ENCODE assay signal across 8 cellular contexts in genomic region chr11:64251986-64252837, GRCh38. TPM values are rescaled to one million over a fixed set of nuclear protein-coding genes. Genes with fewer than 3 reads are reported as not detected.
DNase-seq lines count a peak whose midpoint lies in the region; ATAC-seq and TF ChIP-seq lines count a peak whose summit lies in the region.

No MANE protein-coding gene starts in this region.

- H3K4me1 Mint-ChIP-seq in Calu3 (ENCODE audit: low read depth, unreplicated experiment) = peaks cover 11% of the 10 kb centered on the region
- peaks cover 18% of the 10 kb centered on the region for H3K4me1 Mint-ChIP-seq in activated T-helper 2 cell treated with anti-CD3 and anti-CD28 coated beads, Interferon-gamma antibody, Interleukin-2, Interleukin-4, amounts not matched to agents 10 μg/mL and 5 μg/mL and 100 μg/mL, durations not matched to agents 14 hours and 24 hours and 36 hours (ENCODE audit: low read depth)

- CTCF ChIA-PET in Calu3 (lab: Charles Lee) = interaction anchor here (0.7 to 1.8 kb wide), 6 partner anchors 11 to 103 kb away, joined by 3 to 16 read pairs (median 6); partner anchors contain the start of gene FKBP2

- ATAC-seq in left cardiac atrium (peak in 1 of 2 donors; percentile 40), sciatic nerve (peak; percentile 22), HG03196 (IDR thresholded peaks at IDR 0.05; ENCODE audit: unreplicated experiment) (no peak), HG03095 (IDR thresholded peaks at IDR 0.05; ENCODE audit: unreplicated experiment) (no peak)

- intact Hi-C loops in Calu3 (cut with micrococcal nuclease; ENCODE audit: unreplicated experiment) (no loop called here), left cardiac atrium (cut with DNase I) (loop anchor here in 1 of 2 donors (5.0 kb wide), 1 partner anchor 50 kb away; the partner anchor contains the start of gene CATSPERZ), sciatic nerve (cut with DNase I) (no loop called here)
- intact Hi-C loops in activated T-helper 2 cell treated with anti-CD3 and anti-CD28 coated beads, Interferon-gamma antibody, Interleukin-2, Interleukin-4, amounts not matched to agents 10 μg/mL and 5 μg/mL and 100 μg/mL, durations not matched to agents 14 hours and 24 hours and 36 hours (cut with micrococcal nuclease) = loop anchor here (1.0 to 2.0 kb wide), 2 partner anchors 17 to 53 kb away; partner anchors contain the start of gene ESRRA

- H3K9me3 ChIP-seq in HUES6 (ENCODE audit: control insufficient read depth, insufficient read depth, low read depth, low read length) = no peaks in the 10 kb centered on the region

- peak overlapping the region; percentile 74 for H3K27ac Mint-ChIP-seq in Calu3 (ENCODE audit: unreplicated experiment)
- peak overlapping the region; percentile 63 for H3K27ac Mint-ChIP-seq in activated T-helper 2 cell treated with anti-CD3 and anti-CD28 coated beads, Interferon-gamma antibody, Interleukin-2, Interleukin-4, amounts not matched to agents 10 μg/mL and 5 μg/mL and 100 μg/mL, durations not matched to agents 14 hours and 24 hours and 36 hours

- H3K9ac ChIP-seq in HUES6 (ENCODE audit: low read length) = peak overlapping the region; percentile 79

- no peak for TF ChIP-seq CTCF in Calu3 (IDR thresholded peaks at IDR 0.05; ENCODE audit: unreplicated experiment)

- H3K36me3 ChIP-seq in HUES6 (ENCODE audit: control insufficient read depth, insufficient read depth, low read length) = peaks cover 29% of the 10 kb centered on the region

- H3K4me1 ChIP-seq in HUES6 (ENCODE audit: control insufficient read depth, insufficient read depth, low read length) = peaks cover 48% of the 10 kb centered on the region

- peak overlapping the region; percentile 90 for H3K4me3 ChIP-seq in HUES6 (ENCODE audit: low read depth, low read length)

- H3K36me3 Mint-ChIP-seq in Calu3 (ENCODE audit: insufficient read depth, unreplicated experiment) = peaks cover 66% of the 10 kb centered on the region
- H3K36me3 Mint-ChIP-seq in activated T-helper 2 cell treated with anti-CD3 and anti-CD28 coated beads, Interferon-gamma antibody, Interleukin-2, Interleukin-4, amounts not matched to agents 10 μg/mL and 5 μg/mL and 100 μg/mL, durations not matched to agents 14 hours and 24 hours and 36 hours (ENCODE audit: low read depth) = no peaks in the 10 kb centered on the region

- H3K4me3 Mint-ChIP-seq in Calu3 (ENCODE audit: low read depth, unreplicated experiment) = peak overlapping the region; percentile 90
- H3K4me3 Mint-ChIP-seq in activated T-helper 2 cell treated with anti-CD3 and anti-CD28 coated beads, Interferon-gamma antibody, Interleukin-2, Interleukin-4, amounts not matched to agents 10 μg/mL and 5 μg/mL and 100 μg/mL, durations not matched to agents 14 hours and 24 hours and 36 hours (ENCODE audit: low read depth) = peak overlapping the region; percentile 93

- DNase-seq in Calu3 (peak; percentile 75), left cardiac atrium (peak; percentile 71), sciatic nerve (ENCODE audit: low spot score) (peak; percentile 81), NCI-H2196 (lab: John Stamatoyannopoulos, UW; ENCODE audit: unreplicated experiment) (no peak)
- DNase-seq in activated T-helper 2 cell treated with anti-CD3 and anti-CD28 coated beads, Interferon-gamma antibody, Interleukin-2, Interleukin-4, amounts not matched to agents 10 μg/mL and 5 μg/mL and 100 μg/mL, durations not matched to agents 14 hours and 24 hours and 36 hours (ENCODE audit: low spot score) = no peak

- no TSS peak for BruUV-seq in Calu3 (replicated peaks; lab: Mats Ljungman, UMichigan)

- H3K27me3 Mint-ChIP-seq in Calu3 (ENCODE audit: unreplicated experiment) = no peaks in the 10 kb centered on the region
- no peaks in the 10 kb centered on the region for H3K27me3 Mint-ChIP-seq in activated T-helper 2 cell treated with anti-CD3 and anti-CD28 coated beads, Interferon-gamma antibody, Interleukin-2, Interleukin-4, amounts not matched to agents 10 μg/mL and 5 μg/mL and 100 μg/mL, durations not matched to agents 14 hours and 24 hours and 36 hours (ENCODE audit: low read depth)

- H3K27ac ChIP-seq in HUES6 (ENCODE audit: low read depth, low read length) = no peak overlapping the region

- H3K9me3 Mint-ChIP-seq in Calu3 (ENCODE audit: low read depth, unreplicated experiment) = no peaks in the 10 kb centered on the region
- no peaks in the 10 kb centered on the region for H3K9me3 Mint-ChIP-seq in activated T-helper 2 cell treated with anti-CD3 and anti-CD28 coated beads, Interferon-gamma antibody, Interleukin-2, Interleukin-4, amounts not matched to agents 10 μg/mL and 5 μg/mL and 100 μg/mL, durations not matched to agents 14 hours and 24 hours and 36 hours

- H3K27me3 ChIP-seq in HUES6 (ENCODE audit: control insufficient read depth, insufficient read depth, low read length) = no peaks in the 10 kb centered on the region

RNA-seq across cellular contexts. Expression of gene PLCB3, which starts 0.9 kb away (rescaled TPM):
- total RNA-seq in Calu3 (2022) (35.9 and 39.5 TPM in 2 replicates), left cardiac atrium (10 to 100 TPM; 13.6 to 14.4 TPM), sciatic nerve (23.6 TPM)
- 21.0 and 23.4 TPM in 2 replicates for total RNA-seq in activated T-helper 2 cell treated with anti-CD3 and anti-CD28 coated beads, Interferon-gamma antibody, Interleukin-2, Interleukin-4, amounts not matched to agents 10 μg/mL and 5 μg/mL and 100 μg/mL, durations not matched to agents 14 hours and 24 hours and 36 hours

RNA-seq across cellular contexts. Expression of gene PPP1R14B, which starts 5.5 kb away (rescaled TPM):
- 276 and 334 TPM in 2 replicates for total RNA-seq in Calu3 (2022)
- total RNA-seq in activated T-helper 2 cell treated with anti-CD3 and anti-CD28 coated beads, Interferon-gamma antibody, Interleukin-2, Interleukin-4, amounts not matched to agents 10 μg/mL and 5 μg/mL and 100 μg/mL, durations not matched to agents 14 hours and 24 hours and 36 hours = 262 and 273 TPM in 2 replicates
- 100 to 1,000 TPM; 122 to 135 TPM for total RNA-seq in left cardiac atrium
- total RNA-seq in sciatic nerve = 48.8 TPM

RNA-seq across cellular contexts. Expression of gene FKBP2, which starts 11.3 kb away (rescaled TPM):
- total RNA-seq in Calu3 (2022) = 87.4 and 91.3 TPM in 2 replicates
- total RNA-seq in activated T-helper 2 cell treated with anti-CD3 and anti-CD28 coated beads, Interferon-gamma antibody, Interleukin-2, Interleukin-4, amounts not matched to agents 10 μg/mL and 5 μg/mL and 100 μg/mL, durations not matched to agents 14 hours and 24 hours and 36 hours = 36.6 and 37.1 TPM in 2 replicates
- 10 to 100 TPM; 63.9 to 66.9 TPM for total RNA-seq in left cardiac atrium
- 56.2 TPM for total RNA-seq in sciatic nerve

RNA-seq across cellular contexts. Expression of gene VEGFB, which starts 17.8 kb away (rescaled TPM):
- total RNA-seq in Calu3 (2022) = 88.8 and 91.5 TPM in 2 replicates
- total RNA-seq in activated T-helper 2 cell treated with anti-CD3 and anti-CD28 coated beads, Interferon-gamma antibody, Interleukin-2, Interleukin-4, amounts not matched to agents 10 μg/mL and 5 μg/mL and 100 μg/mL, durations not matched to agents 14 hours and 24 hours and 36 hours = 67.4 and 82.0 TPM in 2 replicates
- 100 to 1,000 TPM; 276 to 310 TPM for total RNA-seq in left cardiac atrium
- total RNA-seq in sciatic nerve = 134 TPM

RNA-seq across cellular contexts. Expression of gene DNAJC4, which starts 21.9 kb away (rescaled TPM):
- total RNA-seq in Calu3 (2022) = 26.6 and 28.0 TPM in 2 replicates
- 24.5 and 25.8 TPM in 2 replicates for total RNA-seq in activated T-helper 2 cell treated with anti-CD3 and anti-CD28 coated beads, Interferon-gamma antibody, Interleukin-2, Interleukin-4, amounts not matched to agents 10 μg/mL and 5 μg/mL and 100 μg/mL, durations not matched to agents 14 hours and 24 hours and 36 hours
- total RNA-seq in left cardiac atrium = 10 to 100 TPM; 49.2 to 49.3 TPM
- total RNA-seq in sciatic nerve = 30.4 TPM

Comparison
In these comparisons a context has a peak if more than half of its experiments do, and no peak if none do; other contexts are left out.
1. DNase-seq: peak in Calu3 (single experiment), left cardiac atrium (single experiment) and sciatic nerve (single experiment); none in activated T-helper 2 cell treated with anti-CD3 and anti-CD28 coated beads, Interferon-gamma antibody, Interleukin-2, Interleukin-4, amounts not matched to agents 10 μg/mL and 5 μg/mL and 100 μg/mL, durations not matched to agents 14 hours and 24 hours and 36 hours (single experiment) and NCI-H2196 (single experiment).